Comparison of ENCODE assay signal across 8 cellular contexts in genomic region chr4:2800691-2801596, GRCh38. TPM values are rescaled to one million over a fixed set of nuclear protein-coding genes. Genes with fewer than 3 reads are reported as not detected.
DNase-seq lines count a peak whose midpoint lies in the region; ATAC-seq and TF ChIP-seq lines count a peak whose summit lies in the region.

No MANE protein-coding gene starts in this region.

- no peaks in the 10 kb centered on the region for H3K9me3 Mint-ChIP-seq in CD8-positive, alpha-beta memory T cell
- H3K9me3 Mint-ChIP-seq in GM23338, result no peaks in the 10 kb centered on the region

- no peak overlapping the region for H2AFZ ChIP-seq in GM23338

- H3K27me3 Mint-ChIP-seq in CD8-positive, alpha-beta memory T cell, result no peaks in the 10 kb centered on the region
- H3K27me3 Mint-ChIP-seq in GM23338 (ENCODE audit: insufficient read depth, low read depth, poor library complexity), result peaks cover 8% of the 10 kb centered on the region

- ATAC-seq in GM23338, result peak; percentile 88

- POLR2A ChIA-PET in CD8-positive, alpha-beta memory T cell (lab: Charles Lee), result interaction anchor here (0.8 to 0.9 kb wide), 2 partner anchors 12 to 14 kb away, joined by 3 to 5 read pairs; no protein-coding TSS in a partner anchor

- H3K9me2 ChIP-seq in GM23338 (ENCODE audit: insufficient read depth), result no peaks in the 10 kb centered on the region

- H3K79me2 ChIP-seq in GM23338 (replicated peaks; ENCODE audit: insufficient read depth), result no peaks in the 10 kb centered on the region

- H3K4me1 ChIP-seq in CD8-positive, alpha-beta memory T cell (ENCODE audit: insufficient read depth, low read length), result peaks cover 45% of the 10 kb centered on the region
- H3K4me1 ChIP-seq in GM23338 (ENCODE audit: insufficient read depth), result peaks cover 16% of the 10 kb centered on the region; the same call in 1 of the 2 replicates
- H3K4me1 ChIP-seq in SJSA1 (replicated peaks), result peaks cover 22% of the 10 kb centered on the region
- H3K4me1 ChIP-seq in tibial artery, result peaks cover 0 to 91% (median 42%) of the 10 kb centered on the region in 4 donors

- H3K27me3 ChIP-seq in CD8-positive, alpha-beta memory T cell (ENCODE audit: insufficient read depth, low read length, poor library complexity, severe bottlenecking), result no peaks in the 10 kb centered on the region
- H3K27me3 ChIP-seq in GM23338 (ENCODE audit: insufficient read depth) (no peaks in the 10 kb centered on the region), SJSA1 (replicated peaks) (no peaks in the 10 kb centered on the region), tibial artery (no peaks in the 10 kb centered on the region)

- peaks cover 6% of the 10 kb centered on the region for H3F3A ChIP-seq in GM23338 (replicated peaks; ENCODE audit: low read depth)

- H3K36me3 ChIP-seq in CD8-positive, alpha-beta memory T cell (ENCODE audit: insufficient read depth, low read length), result no peaks in the 10 kb centered on the region
- H3K36me3 ChIP-seq in GM23338 (ENCODE audit: insufficient read depth) (no peaks in the 10 kb centered on the region), SJSA1 (no peaks in the 10 kb centered on the region), tibial artery (no peaks in the 10 kb centered on the region)

- no peak overlapping the region for H3K4me3 ChIP-seq in CD8-positive, alpha-beta memory T cell (ENCODE audit: low read length)
- H3K4me3 ChIP-seq in GM23338 (no peak overlapping the region), SJSA1 (no peak overlapping the region), tibial artery (peak overlapping the region; percentile 16 to 28)

- peak overlapping the region in 4 of 8 donors; percentile 17 to 68 (median 32) for H3K27ac Mint-ChIP-seq in CD8-positive, alpha-beta memory T cell
- H3K27ac Mint-ChIP-seq in GM23338, result peak overlapping the region; percentile 91

- TF ChIP-seq CTCF in GM23338 (conservative IDR thresholded peaks at IDR 0.05; ENCODE audit: low read depth in 2 of 2), result no peak
- TF ChIP-seq CTCF in tibial artery (IDR thresholded peaks at IDR 0.05), result no peak

- peak in 1 of 5 donors; percentile 49 for DNase-seq in CD8-positive, alpha-beta memory T cell
- peak; percentile 80 for DNase-seq in GM23338 (ENCODE audit: low spot score)
- DNase-seq in SJSA1 (ENCODE audit: low read depth in 1 of 2, low spot score in 2 of 2), result peak in 1 of 2 experiments; percentile 20
- peak; percentile 79 for DNase-seq in ecto neural progenitor cell (ENCODE audit: low spot score)
- DNase-seq in midbrain (lab: John Stamatoyannopoulos, UW), result peak; percentile 84
- DNase-seq in tibial artery, result peak; percentile 79 to 81
- no peak for DNase-seq in mesenteric fat pad (ENCODE audit: low spot score)
- DNase-seq in NCI-H446 (lab: John Stamatoyannopoulos, UW), result no peak

- peaks cover 22 to 35% (median 22%) of the 10 kb centered on the region in 3 donors for H3K4me1 Mint-ChIP-seq in CD8-positive, alpha-beta memory T cell
- peaks cover 19% of the 10 kb centered on the region for H3K4me1 Mint-ChIP-seq in GM23338

- H3K4me3 Mint-ChIP-seq in CD8-positive, alpha-beta memory T cell, result peak overlapping the region in 5 of 7 donors; percentile 29 to 80 (median 48)
- peak overlapping the region; percentile 17; the same call in 1 of the 3 replicates for H3K4me3 Mint-ChIP-seq in GM23338

- peak overlapping the region; percentile 57; the same call in 1 of the 2 replicates for H3K4me2 ChIP-seq in GM23338

- peak overlapping the region; percentile 24 for H3K27ac ChIP-seq in CD8-positive, alpha-beta memory T cell (ENCODE audit: low read depth, low read length)
- H3K27ac ChIP-seq in GM23338 (ENCODE audit: low read depth), result peak overlapping the region; percentile 72
- H3K27ac ChIP-seq in SJSA1, result peak overlapping the region; percentile 46
- peak overlapping the region; percentile 18 to 38 for H3K27ac ChIP-seq in tibial artery

- no peaks in the 10 kb centered on the region for H4K20me1 ChIP-seq in GM23338 (replicated peaks; ENCODE audit: insufficient read depth)

- intact Hi-C loops in tibial artery (cut with DNase I; ENCODE audit: low total_unique reads), result no loop called here

- CTCF ChIA-PET in CD8-positive, alpha-beta memory T cell (lab: Charles Lee), result interaction anchor here (1.4 kb wide), 1 partner anchor 11 kb away, joined by 3 read pairs; no protein-coding TSS in a partner anchor

- no peaks in the 10 kb centered on the region for H3K36me3 Mint-ChIP-seq in CD8-positive, alpha-beta memory T cell
- H3K36me3 Mint-ChIP-seq in GM23338 (ENCODE audit: low read depth), result no peaks in the 10 kb centered on the region

- no peaks in the 10 kb centered on the region for H3K9me3 ChIP-seq in CD8-positive, alpha-beta memory T cell (ENCODE audit: low read length)
- H3K9me3 ChIP-seq in SJSA1 (replicated peaks) (no peaks in the 10 kb centered on the region), tibial artery (no peaks in the 10 kb centered on the region)

TF ChIP-seq in GM23338, 12 proteins besides CTCF, POLR2A, EP300 and RAD21 (continues in another document):
- TF ChIP-seq EZH2phosphoT487 (IDR thresholded peaks at IDR 0.05; ENCODE audit: unreplicated experiment) (no peak), ZNF462 (CRISPR knock-in tag; IDR thresholded peaks at IDR 0.05) (no peak)

RNA-seq across cellular contexts. Expression of gene SH3BP2, which starts 8.1 kb away (rescaled TPM):
- 10 to 100 TPM; 68.8 to 75.4 TPM for total RNA-seq in CD8-positive, alpha-beta memory T cell
- polyA plus RNA-seq in CD8-positive, alpha-beta memory T cell, result 35.7 TPM
- total RNA-seq in GM23338 (2014; rRNA removed; shearing (Covaris generic)), result 29.9 and 43.9 TPM in 2 replicates
- 15.2 and 22.2 TPM in 2 replicates for polyA plus RNA-seq in GM23338 (2016; fragmentation: Nextera tagmentation; extraction: Ambion mirVana)
- 5.9 and 7.6 TPM in 2 replicates for total RNA-seq in SJSA1 (2014; rRNA removed; shearing (Covaris generic))
- total RNA-seq in mesenteric fat pad, result 63.9 TPM

RNA-seq across cellular contexts. Expression of gene ADD1, which starts 42.7 kb away (rescaled TPM):
- 100 to 1,000 TPM; 185 to 192 TPM for total RNA-seq in CD8-positive, alpha-beta memory T cell
- polyA plus RNA-seq in CD8-positive, alpha-beta memory T cell, result 217 TPM
- 126 and 144 TPM in 2 replicates for total RNA-seq in GM23338 (2014; rRNA removed; shearing (Covaris generic))
- polyA plus RNA-seq in GM23338 (2016; fragmentation: Nextera tagmentation; extraction: Ambion mirVana), result 119 and 126 TPM in 2 replicates
- 98.4 and 138 TPM in 2 replicates for total RNA-seq in SJSA1 (2014; rRNA removed; shearing (Covaris generic))
- 272 TPM for total RNA-seq in mesenteric fat pad

RNA-seq across cellular contexts. Expression of gene TNIP2, which starts 44.8 kb away (rescaled TPM):
- 10 to 100 TPM; 87.7 to 92.3 TPM for total RNA-seq in CD8-positive, alpha-beta memory T cell
- 57.4 TPM for polyA plus RNA-seq in CD8-positive, alpha-beta memory T cell
- 60.2 and 61.4 TPM in 2 replicates for total RNA-seq in GM23338 (2014; rRNA removed; shearing (Covaris generic))
- 33.9 and 34.8 TPM in 2 replicates for polyA plus RNA-seq in GM23338 (2016; fragmentation: Nextera tagmentation; extraction: Ambion mirVana)
- total RNA-seq in SJSA1 (2014; rRNA removed; shearing (Covaris generic)), result 37.2 and 49.7 TPM in 2 replicates
- 49.5 TPM for total RNA-seq in mesenteric fat pad

Comparison
In these comparisons a context has a peak if more than half of its experiments do, and no peak if none do; other contexts are left out.
1. DNase-seq: peak in GM23338 (single experiment), ecto neural progenitor cell (single experiment), midbrain (single experiment) and tibial artery (2 of 2); none in mesenteric fat pad (single experiment) and NCI-H446 (0 of 2).
2. H3K4me3 ChIP-seq: peak in tibial artery (2 of 2); none in CD8-positive, alpha-beta memory T cell (single experiment), GM23338 (single experiment) and SJSA1 (single experiment).
3. Peak in every context shown above with its lines, with median percentiles within 50 percentile points of each other: H3K27ac ChIP-seq.